ENCODE assay signal across 8 cellular contexts in the genomic region with DNA sequence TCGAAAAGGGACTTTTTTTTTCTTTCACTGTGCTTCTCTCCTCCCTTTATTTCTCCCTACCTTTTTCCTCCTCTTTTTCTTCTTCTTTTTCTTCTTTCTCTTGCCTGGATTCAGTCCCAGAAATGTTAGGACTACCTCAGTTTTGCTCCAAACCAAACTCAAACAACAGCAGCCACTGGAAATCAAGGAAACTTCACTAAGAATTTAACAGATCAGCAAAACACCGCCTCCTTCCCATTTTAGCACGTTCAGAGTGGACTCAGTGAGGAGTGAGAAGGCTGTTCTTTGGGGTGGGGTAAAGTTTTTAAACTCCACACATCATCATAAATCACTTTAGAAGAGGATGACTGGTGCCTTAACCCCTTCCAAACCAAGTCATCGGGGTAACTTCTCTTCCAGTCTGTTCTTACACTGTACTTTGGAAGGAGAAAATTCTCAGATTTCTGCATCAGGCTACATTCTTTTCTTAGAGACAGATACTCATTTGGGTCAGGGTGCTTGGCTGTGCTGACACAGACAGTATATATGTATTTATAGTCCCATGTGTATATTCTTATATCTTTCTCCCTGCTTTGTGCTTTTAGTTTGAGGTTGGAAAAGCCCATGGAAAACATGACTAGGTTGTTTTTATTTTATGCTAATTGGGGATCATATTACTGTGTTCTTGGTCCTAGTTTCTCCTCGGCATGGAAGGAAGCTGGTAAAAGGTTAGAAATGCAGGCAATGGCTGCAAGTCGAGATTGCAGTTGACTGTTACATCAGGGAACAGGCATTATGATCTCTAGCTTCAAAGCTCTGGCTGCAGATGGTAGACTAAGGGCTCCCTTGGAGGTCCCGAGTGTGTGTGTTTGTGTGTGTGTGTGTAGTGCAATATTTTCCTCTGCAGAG. TPM values are rescaled to one million over a fixed set of nuclear protein-coding genes. Genes with fewer than 3 reads are reported as not detected.
A peak's percentile ranks its signal among the peaks of the same experiment; 100 is the strongest.
DNase-seq lines count a peak whose midpoint lies in the region; ATAC-seq and TF ChIP-seq lines count a peak whose summit lies in the region.

A gene with protein sequence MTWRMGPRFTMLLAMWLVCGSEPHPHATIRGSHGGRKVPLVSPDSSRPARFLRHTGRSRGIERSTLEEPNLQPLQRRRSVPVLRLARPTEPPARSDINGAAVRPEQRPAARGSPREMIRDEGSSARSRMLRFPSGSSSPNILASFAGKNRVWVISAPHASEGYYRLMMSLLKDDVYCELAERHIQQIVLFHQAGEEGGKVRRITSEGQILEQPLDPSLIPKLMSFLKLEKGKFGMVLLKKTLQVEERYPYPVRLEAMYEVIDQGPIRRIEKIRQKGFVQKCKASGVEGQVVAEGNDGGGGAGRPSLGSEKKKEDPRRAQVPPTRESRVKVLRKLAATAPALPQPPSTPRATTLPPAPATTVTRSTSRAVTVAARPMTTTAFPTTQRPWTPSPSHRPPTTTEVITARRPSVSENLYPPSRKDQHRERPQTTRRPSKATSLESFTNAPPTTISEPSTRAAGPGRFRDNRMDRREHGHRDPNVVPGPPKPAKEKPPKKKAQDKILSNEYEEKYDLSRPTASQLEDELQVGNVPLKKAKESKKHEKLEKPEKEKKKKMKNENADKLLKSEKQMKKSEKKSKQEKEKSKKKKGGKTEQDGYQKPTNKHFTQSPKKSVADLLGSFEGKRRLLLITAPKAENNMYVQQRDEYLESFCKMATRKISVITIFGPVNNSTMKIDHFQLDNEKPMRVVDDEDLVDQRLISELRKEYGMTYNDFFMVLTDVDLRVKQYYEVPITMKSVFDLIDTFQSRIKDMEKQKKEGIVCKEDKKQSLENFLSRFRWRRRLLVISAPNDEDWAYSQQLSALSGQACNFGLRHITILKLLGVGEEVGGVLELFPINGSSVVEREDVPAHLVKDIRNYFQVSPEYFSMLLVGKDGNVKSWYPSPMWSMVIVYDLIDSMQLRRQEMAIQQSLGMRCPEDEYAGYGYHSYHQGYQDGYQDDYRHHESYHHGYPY (minus strand): TSS at position 280 of the 888 bp plus-strand sequence. CDS start 1,238 bp downstream, outside the sequence.

- peaks cover 41% of the 10 kb centered on the region for H3K4me1 ChIP-seq in neural progenitor cell
- peaks cover 0 to 14% of the 10 kb centered on the region in 2 donors for H3K4me1 ChIP-seq in naive thymus-derived CD4-positive, alpha-beta T cell (ENCODE audit: control insufficient read depth in 2 of 2, insufficient read depth in 2 of 2, low read length in 2 of 2)

- intact Hi-C loops in naive thymus-derived CD4-positive, alpha-beta T cell (cut with micrococcal nuclease) = loop anchor here in 1 of 2 donors (5.0 kb wide), 2 partner anchors 56 to 396 kb away; no protein-coding TSS in a partner anchor

- H3F3A ChIP-seq in neural progenitor cell (ENCODE audit: low read depth) = peaks cover 17% of the 10 kb centered on the region

- POLR2A ChIA-PET in BJ (lab: Charles Lee) = interaction anchor here (0.6 to 2.2 kb wide), 10 partner anchors 8 to 468 kb away, joined by 3 to 22 read pairs (median 5); no protein-coding TSS in a partner anchor
- POLR2A ChIA-PET in naive thymus-derived CD4-positive, alpha-beta T cell (lab: Charles Lee) = no interaction called here

- peak within 1 kb of the TSS; percentile 58 for H3K4me3 ChIP-seq in BJ (ENCODE audit: low read depth, low read length)
- H3K4me3 ChIP-seq in neural progenitor cell = no peak within 1 kb of the TSS
- H3K4me3 ChIP-seq in naive thymus-derived CD4-positive, alpha-beta T cell (ENCODE audit: low read length) = no peak within 1 kb of the TSS

- CTCF ChIA-PET in BJ (lab: Yijun Ruan, JAX) = interaction anchor here (1.1 to 9.9 kb wide), 19 partner anchors 12 to 647 kb away, joined by 3 to 155 read pairs (median 9); no protein-coding TSS in a partner anchor
- CTCF ChIA-PET in naive thymus-derived CD4-positive, alpha-beta T cell (lab: Charles Lee) = interaction anchor here (0.9 to 2.9 kb wide), 6 partner anchors 16 to 647 kb away, joined by 4 to 31 read pairs (median 11); no protein-coding TSS in a partner anchor

- H3K4me3 Mint-ChIP-seq in neural progenitor cell = no peak within 1 kb of the TSS
- no peak within 1 kb of the TSS for H3K4me3 Mint-ChIP-seq in naive thymus-derived CD4-positive, alpha-beta T cell
- no peak within 1 kb of the TSS for H3K4me3 Mint-ChIP-seq in T-helper 17 cell

- H3K27ac Mint-ChIP-seq in neural progenitor cell = no peak within 1 kb of the TSS
- H3K27ac Mint-ChIP-seq in naive thymus-derived CD4-positive, alpha-beta T cell = peak within 1 kb of the TSS in 1 of 9 donors; percentile 22
- H3K27ac Mint-ChIP-seq in T-helper 17 cell = no peak within 1 kb of the TSS

- H3K36me3 ChIP-seq in BJ (ENCODE audit: control insufficient read depth, insufficient read depth, low read length) = peaks cover 3% of the 10 kb centered on the region; the same call in 1 of the 2 replicates
- H3K36me3 ChIP-seq in neural progenitor cell = no peaks in the 10 kb centered on the region
- no peaks in the 10 kb centered on the region for H3K36me3 ChIP-seq in naive thymus-derived CD4-positive, alpha-beta T cell (ENCODE audit: control insufficient read depth in 2 of 3, insufficient read depth in 3 of 3, low read length in 3 of 3)

- H2AFZ ChIP-seq in neural progenitor cell (replicated peaks) = peak within 1 kb of the TSS; percentile 61

- H3K79me2 ChIP-seq in neural progenitor cell (ENCODE audit: low read depth) = no peaks in the 10 kb centered on the region

- TF ChIP-seq CTCF in BJ (IDR thresholded peaks at IDR 0.05; ENCODE audit: insufficient read depth, low read depth, low read length) (no peak), neural progenitor cell (IDR thresholded peaks at IDR 0.05) (no peak)

- peak; percentile 65 for ATAC-seq in esophagus mucosa
- ATAC-seq in naive thymus-derived CD4-positive, alpha-beta T cell = no peak
- no peak for ATAC-seq in GM19351 (IDR thresholded peaks at IDR 0.05; ENCODE audit: unreplicated experiment)
- ATAC-seq in T-helper 17 cell = no peak

- H3K27me3 ChIP-seq in BJ (ENCODE audit: control insufficient read depth, insufficient read depth, low read length) (no peaks in the 10 kb centered on the region), neural progenitor cell (no peaks in the 10 kb centered on the region)
- H3K27me3 ChIP-seq in naive thymus-derived CD4-positive, alpha-beta T cell (ENCODE audit: control insufficient read depth in 2 of 2, insufficient read depth in 2 of 2, low read length in 2 of 2) = no peaks in the 10 kb centered on the region

- peak within 1 kb of the TSS; percentile 48 for H3K27ac ChIP-seq in neural progenitor cell
- no peak within 1 kb of the TSS for H3K27ac ChIP-seq in naive thymus-derived CD4-positive, alpha-beta T cell (ENCODE audit: low read depth, low read length)

- H3K4me1 Mint-ChIP-seq in neural progenitor cell (peaks cover 21% of the 10 kb centered on the region), T-helper 17 cell (peaks cover 14% of the 10 kb centered on the region)
- H3K4me1 Mint-ChIP-seq in naive thymus-derived CD4-positive, alpha-beta T cell = peaks cover 7 to 19% (median 9%) of the 10 kb centered on the region in 7 donors

- H3K27me3 Mint-ChIP-seq in neural progenitor cell (ENCODE audit: insufficient read depth, low read depth) = peaks cover 3% of the 10 kb centered on the region
- peaks cover 0 to 11% (median 6%) of the 10 kb centered on the region in 5 donors for H3K27me3 Mint-ChIP-seq in naive thymus-derived CD4-positive, alpha-beta T cell
- H3K27me3 Mint-ChIP-seq in T-helper 17 cell = no peaks in the 10 kb centered on the region

- no peak within 1 kb of the TSS for H3K9ac ChIP-seq in neural progenitor cell

- H3K4me2 ChIP-seq in neural progenitor cell = peak within 1 kb of the TSS; percentile 59

- H3K36me3 Mint-ChIP-seq in neural progenitor cell = peaks cover 28% of the 10 kb centered on the region
- peaks cover 0 to 1% (median 0%) of the 10 kb centered on the region in 5 donors for H3K36me3 Mint-ChIP-seq in naive thymus-derived CD4-positive, alpha-beta T cell
- H3K36me3 Mint-ChIP-seq in T-helper 17 cell (ENCODE audit: low read depth) = no peaks in the 10 kb centered on the region

- H4K20me1 ChIP-seq in neural progenitor cell (ENCODE audit: low read depth) = no peaks in the 10 kb centered on the region

- DNase-seq in BJ (ENCODE audit: low read depth) (peak; percentile 78), neural progenitor cell (ENCODE audit: low spot score) (peak; percentile 23), nucleus accumbens (lab: John Stamatoyannopoulos, UW) (no peak), T-helper 17 cell (no peak)
- DNase-seq in naive thymus-derived CD4-positive, alpha-beta T cell = no peak

- H3K9me3 ChIP-seq in neural progenitor cell (ENCODE audit: low read depth) (no peaks in the 10 kb centered on the region), T-helper 17 cell (ENCODE audit: control insufficient read depth, low read length, poor library complexity, severe bottlenecking) (no peaks in the 10 kb centered on the region)
- H3K9me3 ChIP-seq in naive thymus-derived CD4-positive, alpha-beta T cell (ENCODE audit: control insufficient read depth in 2 of 3, low read length in 3 of 3) = no peaks in the 10 kb centered on the region

- H3K9me3 Mint-ChIP-seq in neural progenitor cell = peaks cover 19% of the 10 kb centered on the region
- no peaks in the 10 kb centered on the region for H3K9me3 Mint-ChIP-seq in naive thymus-derived CD4-positive, alpha-beta T cell

TF ChIP-seq in PFSK-1, 5 proteins besides CTCF, POLR2A, EP300 and RAD21:
- TF ChIP-seq TAF1 (IDR thresholded peaks at IDR 0.05; ENCODE audit: borderline replicate concordance, insufficient read depth, low read length) = no peak
- TF ChIP-seq POLR2AphosphoS5 (IDR thresholded peaks at IDR 0.05; ENCODE audit: low read depth, low read length) = peak; percentile 27; the same call in 1 of the 2 replicates

RNA-seq across cellular contexts. Expression of the gene that starts here (rescaled TPM):
- polyA plus RNA-seq in BJ (2011; rRNA removed) = 199 and 291 TPM in 2 replicates
- polyA minus RNA-seq in BJ (2011; rRNA and poly(A)+ RNA removed) = 156 and 199 TPM in 2 replicates
- not detected for polyA plus RNA-seq in PFSK-1 (2012; ENCODE audit: insufficient read length, low read depth)
- total RNA-seq in esophagus mucosa (13.2 TPM), neural progenitor cell (ENCODE audit: low replicate concordance) (14.7 and 21.5 TPM in 2 replicates), T-helper 17 cell (not detected)
- total RNA-seq in naive thymus-derived CD4-positive, alpha-beta T cell = under 1 TPM in 2 of 5 experiments, not detected in 3; 0.05 to 0.12 TPM
- under 1 TPM in 1 of 2 donors, not detected in 1; 0.08 TPM for polyA plus RNA-seq in naive thymus-derived CD4-positive, alpha-beta T cell

Comparison
In these comparisons a context has a peak if more than half of its experiments do, and no peak if none do; other contexts are left out.
1. RNA of the gene that starts here (polyA plus RNA-seq): 199 to 291 TPM in BJ; 0.08 TPM in naive thymus-derived CD4-positive, alpha-beta T cell; every median in the first group is over 100 times any median in the second.
2. DNase-seq: peak in BJ (single experiment) and neural progenitor cell (single experiment); none in nucleus accumbens (0 of 56), naive thymus-derived CD4-positive, alpha-beta T cell (0 of 9) and T-helper 17 cell (0 of 3).